16 cellular contexts compared by ENCODE assay signal in the genomic region with DNA sequence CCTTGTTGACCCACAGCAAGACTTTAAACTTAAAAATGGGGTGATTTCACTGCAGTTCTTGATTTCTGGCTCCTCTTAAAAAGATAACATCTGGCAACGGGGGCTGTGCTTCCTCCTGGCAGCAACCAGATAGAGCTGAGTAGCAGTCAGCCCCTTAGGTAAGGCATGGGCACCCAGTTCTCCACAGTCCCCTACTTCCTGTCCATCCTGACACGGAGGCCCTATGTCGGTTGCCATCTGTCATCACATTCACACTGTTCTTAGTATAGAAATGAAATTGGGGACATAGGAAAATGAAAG. TPM values are rescaled to one million over a fixed set of nuclear protein-coding genes. Genes with fewer than 3 reads are reported as not detected.
DNase-seq lines count a peak whose midpoint lies in the region; ATAC-seq, FAIRE-seq and TF ChIP-seq lines count a peak whose summit lies in the region.
"Had no signal": no experiment of that assay in that cellular context is flagged by ENCODE, and none has a peak within 500 bp of the region (broad histone marks: within the 10 kb centered on the region; RNA-seq: fewer than 3 reads in every experiment).

No MANE protein-coding gene starts in this region.

- H3K4me3 ChIP-seq in CD4-positive, alpha-beta memory T cell (ENCODE audit: low read length in 2 of 2) = no peak overlapping the region
- H3K4me3 ChIP-seq in naive thymus-derived CD4-positive, alpha-beta T cell (ENCODE audit: low read length) = no peak overlapping the region
- no peak overlapping the region for H3K4me3 ChIP-seq in kidney (ENCODE audit: low read length in 2 of 2)
- H3K4me3 ChIP-seq: stomach had no signal

- H3K27ac ChIP-seq in CD4-positive, alpha-beta memory T cell (ENCODE audit: low read depth, low read length) = no peak overlapping the region
- H3K27ac ChIP-seq in naive thymus-derived CD4-positive, alpha-beta T cell (ENCODE audit: low read depth, low read length) = no peak overlapping the region
- no peak overlapping the region for H3K27ac ChIP-seq in kidney (ENCODE audit: low read depth in 2 of 2, low read length in 2 of 2)
- H3K27ac ChIP-seq: stomach had no signal

- H3K4me3 Mint-ChIP-seq in CD4-positive, alpha-beta memory T cell = no peak overlapping the region
- H3K4me3 Mint-ChIP-seq in activated CD4-positive, alpha-beta memory T cell treated with anti-CD3 and anti-CD28 coated beads, Interleukin-2, amount 10 ng/mL, durations not matched to agents 7 days and 5 days = no peak overlapping the region
- peak overlapping the region in 1 of 10 donors; percentile 26 for H3K4me3 Mint-ChIP-seq in naive thymus-derived CD4-positive, alpha-beta T cell

- H3K9me3 Mint-ChIP-seq in CD4-positive, alpha-beta memory T cell = no peaks in the 10 kb centered on the region
- H3K9me3 Mint-ChIP-seq in activated CD4-positive, alpha-beta memory T cell treated with anti-CD3 and anti-CD28 coated beads, Interleukin-2, amount 10 ng/mL, durations not matched to agents 7 days and 5 days = no peaks in the 10 kb centered on the region
- no peaks in the 10 kb centered on the region for H3K9me3 Mint-ChIP-seq in naive thymus-derived CD4-positive, alpha-beta T cell

- ATAC-seq in naive thymus-derived CD4-positive, alpha-beta T cell = no peak
- no peak for ATAC-seq in GM21367 (IDR thresholded peaks at IDR 0.05; ENCODE audit: unreplicated experiment)

- H3K9me3 ChIP-seq in CD4-positive, alpha-beta memory T cell (ENCODE audit: control insufficient read depth in 1 of 2, low read length in 2 of 2) = no peaks in the 10 kb centered on the region
- no peaks in the 10 kb centered on the region for H3K9me3 ChIP-seq in naive thymus-derived CD4-positive, alpha-beta T cell (ENCODE audit: control insufficient read depth in 2 of 3, low read length in 3 of 3)
- H3K9me3 ChIP-seq in kidney (ENCODE audit: control insufficient read depth in 1 of 2, low read length in 2 of 2) = no peaks in the 10 kb centered on the region
- H3K9me3 ChIP-seq: stomach had no signal

- DNase-seq in CD4-positive, alpha-beta memory T cell = no peak
- no peak for DNase-seq in activated CD4-positive, alpha-beta memory T cell treated with anti-CD3 and anti-CD28 coated beads, Interleukin-2, amount 10 ng/mL, durations not matched to agents 7 days and 5 days
- DNase-seq in naive thymus-derived CD4-positive, alpha-beta T cell = no peak
- DNase-seq in kidney (no peak), NCI-H2196 (lab: John Stamatoyannopoulos, UW; ENCODE audit: unreplicated experiment) (no peak)
- DNase-seq: activated CD4-positive, alpha-beta T cell treated with anti-CD3 and anti-CD28 coated beads, Interleukin-2, amount 50 U/mL, for 4 hours; cortex of kidney; midbrain; NCI-H2107; NK-92 treated with Interleukin-12 subunit alpha and Interleukin-12 subunit beta, amount 100 ng/mL, for 24 hours; retina; stimulated activated CD4-positive, alpha-beta T cell treated with anti-CD3 and anti-CD28 coated beads, Interleukin-2, amount 100 ng/mL, for 48 hours; stomach; SW 1271 had no signal

- H3K36me3 Mint-ChIP-seq in CD4-positive, alpha-beta memory T cell = peaks cover 40 to 81% of the 10 kb centered on the region in 2 donors
- H3K36me3 Mint-ChIP-seq in activated CD4-positive, alpha-beta memory T cell treated with anti-CD3 and anti-CD28 coated beads, Interleukin-2, amount 10 ng/mL, durations not matched to agents 7 days and 5 days (ENCODE audit: low read depth) = peaks cover 65% of the 10 kb centered on the region
- peaks cover 6 to 42% (median 15%) of the 10 kb centered on the region in 5 donors for H3K36me3 Mint-ChIP-seq in naive thymus-derived CD4-positive, alpha-beta T cell

- H3K9ac ChIP-seq in kidney (ENCODE audit: low read length in 2 of 2) = no peak overlapping the region

- CTCF ChIA-PET in CD4-positive, alpha-beta memory T cell (lab: Charles Lee; ENCODE audit: partially characterized antibody) = no interaction called here
- CTCF ChIA-PET in activated CD4-positive, alpha-beta memory T cell treated with anti-CD3 and anti-CD28 coated beads, Interleukin-2, amount 10 ng/mL, durations not matched to agents 7 days and 5 days (lab: Charles Lee) = interaction anchor here (0.5 to 1.6 kb wide), 5 partner anchors 10 to 383 kb away, joined by 3 to 6 read pairs (median 3); a partner anchor contains a TSS
- CTCF ChIA-PET in naive thymus-derived CD4-positive, alpha-beta T cell (lab: Charles Lee) = no interaction called here

- intact Hi-C loops in CD4-positive, alpha-beta memory T cell (cut with micrococcal nuclease) = no loop called here
- intact Hi-C loops in naive thymus-derived CD4-positive, alpha-beta T cell (cut with micrococcal nuclease) = no loop called here
- intact Hi-C loops in kidney (cut with DNase I) = no loop called here

- no peaks in the 10 kb centered on the region for H3K27me3 Mint-ChIP-seq in CD4-positive, alpha-beta memory T cell
- H3K27me3 Mint-ChIP-seq in activated CD4-positive, alpha-beta memory T cell treated with anti-CD3 and anti-CD28 coated beads, Interleukin-2, amount 10 ng/mL, durations not matched to agents 7 days and 5 days = no peaks in the 10 kb centered on the region
- no peaks in the 10 kb centered on the region for H3K27me3 Mint-ChIP-seq in naive thymus-derived CD4-positive, alpha-beta T cell

- no peaks in the 10 kb centered on the region for H3K4me1 ChIP-seq in CD4-positive, alpha-beta memory T cell (ENCODE audit: insufficient read depth, low read length)
- peaks cover 0 to 3% of the 10 kb centered on the region in 2 donors for H3K4me1 ChIP-seq in naive thymus-derived CD4-positive, alpha-beta T cell (ENCODE audit: control insufficient read depth in 2 of 2, insufficient read depth in 2 of 2, low read length in 2 of 2)
- peaks cover 0 to 2% of the 10 kb centered on the region in 2 donors for H3K4me1 ChIP-seq in kidney (ENCODE audit: control insufficient read depth in 1 of 2, insufficient read depth in 1 of 2, low read depth in 1 of 2, low read length in 2 of 2)

- TF ChIP-seq POLR2A in GM19099 (IDR thresholded peaks at IDR 0.05; ENCODE audit: extremely low read depth, insufficient read length, low read depth) = peak; percentile 61

- H3K27ac Mint-ChIP-seq in CD4-positive, alpha-beta memory T cell = peak overlapping the region in 5 of 7 donors; percentile 11 to 84 (median 69)
- H3K27ac Mint-ChIP-seq in activated CD4-positive, alpha-beta memory T cell treated with anti-CD3 and anti-CD28 coated beads, Interleukin-2, amount 10 ng/mL, durations not matched to agents 7 days and 5 days = peak overlapping the region; percentile 72
- H3K27ac Mint-ChIP-seq in naive thymus-derived CD4-positive, alpha-beta T cell = peak overlapping the region in 8 of 9 donors; percentile 9 to 79 (median 34)

- POLR2A ChIA-PET in CD4-positive, alpha-beta memory T cell (lab: Charles Lee; ENCODE audit: partially characterized antibody) = interaction anchor here (1.2 to 5.6 kb wide), 3 partner anchors 10 to 49 kb away, joined by 3 to 44 read pairs (median 3); a partner anchor contains a TSS
- POLR2A ChIA-PET in activated CD4-positive, alpha-beta memory T cell treated with anti-CD3 and anti-CD28 coated beads, Interleukin-2, amount 10 ng/mL, durations not matched to agents 7 days and 5 days (lab: Charles Lee) = interaction anchor here (1.0 to 6.4 kb wide), 6 partner anchors 10 to 43 kb away, joined by 3 to 74 read pairs (median 6); a partner anchor contains a TSS
- POLR2A ChIA-PET in naive thymus-derived CD4-positive, alpha-beta T cell (lab: Charles Lee) = interaction anchor here (0.9 to 1.4 kb wide), 2 partner anchors 9 to 48 kb away, joined by 3 to 4 read pairs; no protein-coding TSS in a partner anchor

- H3K36me3 ChIP-seq in CD4-positive, alpha-beta memory T cell (ENCODE audit: insufficient read depth, low read length) = peaks cover 76% of the 10 kb centered on the region
- H3K36me3 ChIP-seq in naive thymus-derived CD4-positive, alpha-beta T cell (ENCODE audit: control insufficient read depth in 2 of 3, insufficient read depth in 3 of 3, low read length in 3 of 3) = peaks cover 0 to 96% (median 22%) of the 10 kb centered on the region in 3 experiments
- H3K36me3 ChIP-seq in kidney (ENCODE audit: control insufficient read depth in 1 of 2, insufficient read depth in 2 of 2, low read length in 2 of 2) = peaks cover 45 to 46% of the 10 kb centered on the region in 2 donors

- peaks cover 0 to 10% (median 0%) of the 10 kb centered on the region in 4 donors for H3K4me1 Mint-ChIP-seq in CD4-positive, alpha-beta memory T cell
- no peaks in the 10 kb centered on the region for H3K4me1 Mint-ChIP-seq in activated CD4-positive, alpha-beta memory T cell treated with anti-CD3 and anti-CD28 coated beads, Interleukin-2, amount 10 ng/mL, durations not matched to agents 7 days and 5 days
- H3K4me1 Mint-ChIP-seq in naive thymus-derived CD4-positive, alpha-beta T cell = peaks cover 0 to 7% (median 5%) of the 10 kb centered on the region in 7 donors

- no peak for TF ChIP-seq CTCF in kidney (IDR thresholded peaks at IDR 0.05; ENCODE audit: borderline replicate concordance, extremely low read depth, insufficient read depth)

- no peaks in the 10 kb centered on the region for H3K27me3 ChIP-seq in CD4-positive, alpha-beta memory T cell (ENCODE audit: insufficient read depth, low read length)
- H3K27me3 ChIP-seq in naive thymus-derived CD4-positive, alpha-beta T cell (ENCODE audit: control insufficient read depth in 2 of 2, insufficient read depth in 2 of 2, low read length in 2 of 2) = no peaks in the 10 kb centered on the region
- H3K27me3 ChIP-seq: stomach had no signal

- no peak for FAIRE-seq in kidney (lab: Jason Lieb, UNC)

RNA-seq across cellular contexts. Expression of a gene that starts 11.7 kb away (rescaled TPM):
- total RNA-seq in CD4-positive, alpha-beta memory T cell = 100 to 1,000 TPM; 178 to 181 TPM
- 100 to 1,000 TPM; 295 to 703 TPM for polyA plus RNA-seq in CD4-positive, alpha-beta memory T cell
- total RNA-seq in activated CD4-positive, alpha-beta memory T cell treated with anti-CD3 and anti-CD28 coated beads, Interleukin-2, amount 10 ng/mL, durations not matched to agents 7 days and 5 days = 1,000 to 10,000 TPM; 1,158 to 1,180 TPM
- total RNA-seq in naive thymus-derived CD4-positive, alpha-beta T cell = 1,000 to 10,000 TPM in 1 of 5 experiments, 100 to 1,000 TPM in 4; 153 to 1,948 (median 540) TPM
- 100 to 1,000 TPM; 295 to 413 TPM for polyA plus RNA-seq in naive thymus-derived CD4-positive, alpha-beta T cell
- total RNA-seq in kidney = 2,003 TPM
- 1,887 TPM for polyA plus RNA-seq in kidney (ENCODE audit: insufficient read depth, low read depth, low replicate concordance)

RNA-seq across cellular contexts. Expression of a gene that starts 43.5 kb away (rescaled TPM):
- 10 to 100 TPM; 53.8 to 59.9 TPM for total RNA-seq in CD4-positive, alpha-beta memory T cell
- 10 to 100 TPM in 1 of 2 donors, under 1 TPM in 1; 0.21 to 30.8 TPM for polyA plus RNA-seq in CD4-positive, alpha-beta memory T cell
- 10 to 100 TPM; 52.8 to 53.0 TPM for total RNA-seq in activated CD4-positive, alpha-beta memory T cell treated with anti-CD3 and anti-CD28 coated beads, Interleukin-2, amount 10 ng/mL, durations not matched to agents 7 days and 5 days
- total RNA-seq in naive thymus-derived CD4-positive, alpha-beta T cell = 10 to 100 TPM; 45.9 to 60.0 (median 54.6) TPM
- 10 to 100 TPM in 1 of 2 donors, 1 to 10 TPM in 1; 3.9 to 27.0 TPM for polyA plus RNA-seq in naive thymus-derived CD4-positive, alpha-beta T cell
- 23.5 TPM for total RNA-seq in kidney
- 12.2 TPM for polyA plus RNA-seq in kidney (ENCODE audit: insufficient read depth, low read depth, low replicate concordance)

RNA-seq across cellular contexts. Expression of a gene that starts 48.5 kb away (rescaled TPM):
- 1,000 to 10,000 TPM; 5,260 to 5,575 TPM for total RNA-seq in CD4-positive, alpha-beta memory T cell
- polyA plus RNA-seq in CD4-positive, alpha-beta memory T cell = 1,000 to 10,000 TPM; 7,865 to 9,996 TPM
- total RNA-seq in activated CD4-positive, alpha-beta memory T cell treated with anti-CD3 and anti-CD28 coated beads, Interleukin-2, amount 10 ng/mL, durations not matched to agents 7 days and 5 days = 1,000 to 10,000 TPM; 2,316 to 2,367 TPM
- 1,000 to 10,000 TPM; 2,331 to 7,378 (median 6,414) TPM for total RNA-seq in naive thymus-derived CD4-positive, alpha-beta T cell
- polyA plus RNA-seq in naive thymus-derived CD4-positive, alpha-beta T cell = over 10,000 TPM in 1 of 2 donors, 1,000 to 10,000 TPM in 1; 8,640 to 11,248 TPM
- total RNA-seq in kidney = 1,504 TPM
- polyA plus RNA-seq in kidney (ENCODE audit: insufficient read depth, low read depth, low replicate concordance) = 1,994 TPM
